ENCODE assay signal across 22 cellular contexts in genomic region chr2:75311521-75311920, GRCh38.
"Had no signal": no experiment of that assay in that cellular context is flagged by ENCODE, and none has a peak within 500 bp of the region (broad histone marks: within the 10 kb centered on the region; RNA-seq: fewer than 3 reads in every experiment).

No MANE protein-coding gene starts in this region.

- ATAC-seq: activated CD4-positive, alpha-beta T cell treated with anti-CD3 and anti-CD28 coated beads for 36 hours; activated T-helper 17 cell treated with anti-CD3 and anti-CD28 coated beads, Interleukin-2, amount 50 U/mL, for 72 hours; Panc1; Right ventricle myocardium inferior had no signal

- H3K9ac ChIP-seq: SK-N-SH had no signal

- H3K9me3 ChIP-seq: SJCRH30, SK-N-SH had no signal

- H3K9me2 ChIP-seq: SK-N-SH had no signal

- FAIRE-seq: astrocyte had no signal

- H3K4me2 ChIP-seq: SK-N-SH had no signal

- DNase-seq: activated CD4-positive, alpha-beta memory T cell treated with anti-CD3 and anti-CD28 coated beads, Interleukin-2, amount 10 ng/mL, durations not matched to agents 7 days and 5 days; activated CD4-positive, alpha-beta T cell treated with anti-CD3 and anti-CD28 coated beads, Interleukin-2, amount 50 U/mL, for 1 hour; activated gamma-delta T cell; activated naive CD4-positive, alpha-beta T cell treated with anti-CD3 and anti-CD28 coated beads for 36 hours; activated T-cell treated with anti-CD3 and anti-CD28 coated beads for 4 hours; activated T-cell treated with anti-CD3 and anti-CD28 coated beads, Interleukin-2, amount 50 U/mL, for 48 hours; amygdala; cortex of kidney; NCI-H1092; NCI-H1930; NCI-H2107; NCI-H2171 treated with DMSO at 0.1 percent for 48 hours; NCI-H526 treated with DMSO at 0.1 percent for 48 hours; T-helper 1 cell had no signal

- H3K27ac ChIP-seq: WERI-Rb-1 had no signal

- H3K4me3 ChIP-seq: SJCRH30 had no signal

- H3K36me3 ChIP-seq: SJCRH30, WERI-Rb-1 had no signal

- H3K27me3 ChIP-seq: SJCRH30 had no signal
